28 cellular contexts compared by ENCODE assay signal in the genomic region with DNA sequence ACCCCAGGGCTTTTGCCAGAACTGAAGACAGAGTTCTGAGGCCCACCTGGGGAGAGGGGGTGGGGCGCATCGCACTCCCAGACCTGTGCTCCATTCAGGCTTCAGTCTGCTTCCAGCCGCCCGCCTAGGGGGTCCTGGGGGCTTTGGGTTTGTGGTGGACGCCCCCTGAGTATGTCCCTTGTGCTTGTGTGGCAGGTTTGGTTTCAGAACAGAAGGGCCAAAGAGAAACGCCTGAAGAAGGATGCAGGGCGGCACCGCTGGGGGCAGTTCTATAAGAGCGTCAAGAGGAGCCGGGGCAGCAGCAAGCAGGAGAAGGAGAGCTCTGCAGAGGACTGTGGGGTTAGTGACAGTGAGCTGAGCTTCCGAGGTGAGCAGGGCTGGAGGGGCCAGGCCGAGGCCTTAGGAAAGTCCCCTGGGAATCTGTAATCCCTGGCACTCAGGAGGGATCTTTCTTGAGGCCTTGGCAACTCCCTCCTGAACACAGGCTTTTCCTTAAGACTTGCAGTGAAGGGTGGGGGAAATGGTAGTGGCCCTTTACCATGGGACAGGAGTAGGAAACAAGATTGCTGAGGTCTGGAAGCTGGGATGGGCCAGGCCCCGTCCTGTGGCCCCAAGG. TPM values are rescaled to one million over a fixed set of nuclear protein-coding genes. Genes with fewer than 3 reads are reported as not detected.
A peak's percentile ranks its signal among the peaks of the same experiment; 100 is the strongest.
DNase-seq lines count a peak whose midpoint lies in the region; ATAC-seq and TF ChIP-seq lines count a peak whose summit lies in the region.
"Had no signal": no experiment of that assay in that cellular context is flagged by ENCODE, and none has a peak within 500 bp of the region (broad histone marks: within the 10 kb centered on the region; RNA-seq: fewer than 3 reads in every experiment).

No MANE protein-coding gene starts in this region.

- H3K9me3 Mint-ChIP-seq in GM23338 (peaks cover 19% of the 10 kb centered on the region; the same call in 2 of the 3 replicates), chondrocyte (ENCODE audit: low read depth) (no peaks in the 10 kb centered on the region)
- H3K9me3 Mint-ChIP-seq: activated CD8-positive, alpha-beta T cell treated with anti-CD3 and anti-CD28 coated beads for 36 hours; stimulated activated naive CD8-positive, alpha-beta T cell treated with anti-CD3 and anti-CD28 coated beads, Interleukin-15, Interleukin-2, amounts not matched to agents 100 ng/mL and 50 ng/mL, for 24 hours had no signal

- no peaks in the 10 kb centered on the region for H3K27me3 ChIP-seq in GM23338 (ENCODE audit: insufficient read depth)
- no peaks in the 10 kb centered on the region for H3K27me3 ChIP-seq in sigmoid colon
- H3K27me3 ChIP-seq: BLaER1, dorsolateral prefrontal cortex, gastroesophageal sphincter had no signal

- no peak for TF ChIP-seq EP300 in sigmoid colon (IDR thresholded peaks at IDR 0.05)

- H3K4me3 Mint-ChIP-seq in GM23338 = no peak overlapping the region
- H3K4me3 Mint-ChIP-seq in chondrocyte (ENCODE audit: unreplicated experiment) = no peak overlapping the region
- H3K4me3 Mint-ChIP-seq: activated CD8-positive, alpha-beta T cell treated with anti-CD3 and anti-CD28 coated beads for 36 hours; stimulated activated naive CD8-positive, alpha-beta T cell treated with anti-CD3 and anti-CD28 coated beads, Interleukin-15, Interleukin-2, amounts not matched to agents 100 ng/mL and 50 ng/mL, for 24 hours had no signal

- H3K4me3 ChIP-seq in GM23338 = no peak overlapping the region
- H3K4me3 ChIP-seq in sigmoid colon = no peak overlapping the region
- H3K4me3 ChIP-seq: BLaER1, dorsolateral prefrontal cortex, gastroesophageal sphincter had no signal

- H3K36me3 ChIP-seq in GM23338 (ENCODE audit: insufficient read depth) = peaks cover 8% of the 10 kb centered on the region
- peaks cover 0 to 24% (median 3%) of the 10 kb centered on the region in 4 donors for H3K36me3 ChIP-seq in sigmoid colon

- H3K27ac Mint-ChIP-seq in GM23338 = peak overlapping the region; percentile 31
- H3K27ac Mint-ChIP-seq in chondrocyte (ENCODE audit: unreplicated experiment) = peak overlapping the region; percentile 54
- H3K27ac Mint-ChIP-seq: activated CD8-positive, alpha-beta T cell treated with anti-CD3 and anti-CD28 coated beads for 36 hours; stimulated activated naive CD8-positive, alpha-beta T cell treated with anti-CD3 and anti-CD28 coated beads, Interleukin-15, Interleukin-2, amounts not matched to agents 100 ng/mL and 50 ng/mL, for 24 hours had no signal

- no peaks in the 10 kb centered on the region for H3K9me3 ChIP-seq in sigmoid colon
- H3K9me3 ChIP-seq: BLaER1, gastroesophageal sphincter had no signal

- H3K9me2 ChIP-seq in GM23338 (ENCODE audit: insufficient read depth) = no peaks in the 10 kb centered on the region; the same call in 1 of the 2 replicates

- H3K36me3 Mint-ChIP-seq in GM23338 (ENCODE audit: low read depth) = peaks cover 40% of the 10 kb centered on the region
- peaks cover 5% of the 10 kb centered on the region for H3K36me3 Mint-ChIP-seq in chondrocyte (ENCODE audit: low read depth)

- H3K4me1 ChIP-seq in GM23338 (ENCODE audit: insufficient read depth) = peaks cover 26% of the 10 kb centered on the region
- H3K4me1 ChIP-seq in sigmoid colon = no peaks in the 10 kb centered on the region
- H3K4me1 ChIP-seq: gastroesophageal sphincter had no signal

- no peak for TF ChIP-seq CTCF in GM23338 (conservative IDR thresholded peaks at IDR 0.05; ENCODE audit: low read depth in 2 of 2)
- TF ChIP-seq CTCF in chondrocyte (IDR thresholded peaks at IDR 0.05) = no peak
- no peak for TF ChIP-seq CTCF in sigmoid colon (IDR thresholded peaks at IDR 0.05)

- H2AFZ ChIP-seq in GM23338 = no peak overlapping the region

- H3K27me3 Mint-ChIP-seq in GM23338 (ENCODE audit: insufficient read depth, low read depth, poor library complexity) = peaks cover 16% of the 10 kb centered on the region
- no peaks in the 10 kb centered on the region for H3K27me3 Mint-ChIP-seq in chondrocyte (ENCODE audit: low read depth)
- H3K27me3 Mint-ChIP-seq: activated CD8-positive, alpha-beta T cell treated with anti-CD3 and anti-CD28 coated beads for 36 hours; stimulated activated naive CD8-positive, alpha-beta T cell treated with anti-CD3 and anti-CD28 coated beads, Interleukin-15, Interleukin-2, amounts not matched to agents 100 ng/mL and 50 ng/mL, for 24 hours had no signal

- no peaks in the 10 kb centered on the region for H3K79me2 ChIP-seq in GM23338 (replicated peaks; ENCODE audit: insufficient read depth)

- H3K27ac ChIP-seq in GM23338 (ENCODE audit: low read depth) = no peak overlapping the region
- no peak overlapping the region for H3K27ac ChIP-seq in sigmoid colon
- H3K27ac ChIP-seq: BLaER1, gastroesophageal sphincter had no signal

- 89 to 91% methylated on average over 13 of the region's 13 CpGs for WGBS in sigmoid colon, 2 donors

- H3F3A ChIP-seq in GM23338 (replicated peaks; ENCODE audit: low read depth) = peaks cover 11% of the 10 kb centered on the region

- no peak for DNase-seq in GM23338 (ENCODE audit: low spot score)
- peak; percentile 97 for DNase-seq in NCI-H82 (lab: John Stamatoyannopoulos, UW)
- DNase-seq in chondrocyte (ENCODE audit: low spot score) = peak; percentile 57
- DNase-seq in sigmoid colon = peak; percentile 50
- no peak for DNase-seq in left cardiac atrium
- DNase-seq in NCI-H1436 (lab: John Stamatoyannopoulos, UW) = no peak
- DNase-seq: activated CD8-positive, alpha-beta T cell treated with anti-CD3 and anti-CD28 coated beads for 36 hours; activated effector memory CD4-positive, alpha-beta T cell treated with anti-CD3 and anti-CD28 coated beads, Interleukin-2, amount 50 U/mL, for 16 hours; activated T-cell treated with anti-CD3 and anti-CD28 coated beads for 4 hours; caudate nucleus; DMS79; GDM1; hippocampal formation; left colon; NCI-H1105 treated with DMSO at 0.1 percent for 48 hours; NCI-H2029 treated with DMSO at 0.1 percent for 48 hours; NCI-H2227 treated with DMSO at 0.1 percent for 48 hours; NCI-H748 treated with DMSO at 0.1 percent for 48 hours; T-helper 2 cell had no signal

- no peaks in the 10 kb centered on the region for H4K20me1 ChIP-seq in GM23338 (replicated peaks; ENCODE audit: insufficient read depth)
- H4K20me1 ChIP-seq: BLaER1 had no signal

- no peak for TF ChIP-seq POLR2A in sigmoid colon (IDR thresholded peaks at IDR 0.05)

- ATAC-seq in GM23338 (peak; percentile 15), HG03565 (IDR thresholded peaks at IDR 0.05; ENCODE audit: unreplicated experiment) (no peak), left cardiac atrium (no peak)
- ATAC-seq: activated CD8-positive, alpha-beta T cell treated with anti-CD3 and anti-CD28 coated beads for 36 hours; gastroesophageal sphincter; sciatic nerve; SK-N-SH treated with all-trans-retinoic acid at 6 μM for 48 hours had no signal

- 0 out of 2 replicates have a peak overlapping the region, but pooled peaks have one; percentile 26 for H3K4me2 ChIP-seq in GM23338
- H3K4me2 ChIP-seq: BLaER1 had no signal

- H3K4me1 Mint-ChIP-seq in GM23338 = peaks cover 52% of the 10 kb centered on the region
- H3K4me1 Mint-ChIP-seq in chondrocyte (ENCODE audit: low read depth) = no peaks in the 10 kb centered on the region

- intact Hi-C loops in sigmoid colon (cut with DNase I) = no loop called here
- intact Hi-C loops in left cardiac atrium (cut with DNase I) = no loop called here

TF ChIP-seq in GM23338, 12 proteins besides CTCF, POLR2A, EP300 and RAD21 (continues in another document):
- TF ChIP-seq EZH2phosphoT487 (IDR thresholded peaks at IDR 0.05; ENCODE audit: unreplicated experiment) = no peak
- no peak for TF ChIP-seq CREB1 (CRISPR knock-in tag; IDR thresholded peaks at IDR 0.05; ENCODE audit: low read depth)
- TF ChIP-seq, protein P1, sequence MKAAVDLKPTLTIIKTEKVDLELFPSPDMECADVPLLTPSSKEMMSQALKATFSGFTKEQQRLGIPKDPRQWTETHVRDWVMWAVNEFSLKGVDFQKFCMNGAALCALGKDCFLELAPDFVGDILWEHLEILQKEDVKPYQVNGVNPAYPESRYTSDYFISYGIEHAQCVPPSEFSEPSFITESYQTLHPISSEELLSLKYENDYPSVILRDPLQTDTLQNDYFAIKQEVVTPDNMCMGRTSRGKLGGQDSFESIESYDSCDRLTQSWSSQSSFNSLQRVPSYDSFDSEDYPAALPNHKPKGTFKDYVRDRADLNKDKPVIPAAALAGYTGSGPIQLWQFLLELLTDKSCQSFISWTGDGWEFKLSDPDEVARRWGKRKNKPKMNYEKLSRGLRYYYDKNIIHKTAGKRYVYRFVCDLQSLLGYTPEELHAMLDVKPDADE (IDR thresholded peaks at IDR 0.05) = no peak
- no peak for TF ChIP-seq ZNF114 (CRISPR knock-in tag; IDR thresholded peaks at IDR 0.05)

RNA-seq across cellular contexts. Expression of a gene that starts 41.7 kb away (rescaled TPM):
- total RNA-seq in GM23338 (2014; rRNA removed; shearing (Covaris generic)) = 2.5 and 2.9 TPM in 2 replicates
- polyA plus RNA-seq in GM23338 (2016; fragmentation: Nextera tagmentation; extraction: Ambion mirVana) (1.2 and 1.4 TPM in 2 replicates), sigmoid colon (under 1 TPM; 0.44 to 0.92 (median 0.60) TPM)
- total RNA-seq in chondrocyte (0.12 to 0.53 TPM (median 0.13 TPM) in 3 replicates), sigmoid colon (not detected), left cardiac atrium (not detected)
- total RNA-seq: activated CD8-positive, alpha-beta T cell treated with anti-CD3 and anti-CD28 coated beads for 36 hours; gastroesophageal sphincter; mammary epithelial cell; posterior vena cava; sciatic nerve had no signal
- polyA plus RNA-seq: mammary epithelial cell had no signal

Comparison
In these comparisons a context has a peak if more than half of its experiments do, and no peak if none do; other contexts are left out.
1. DNase-seq: peak in NCI-H82 (single experiment), chondrocyte (single experiment) and sigmoid colon (single experiment); none in GM23338 (single experiment), left cardiac atrium (single experiment) and NCI-H1436 (single experiment).